Comparison of ENCODE assay signal across 27 cellular contexts in genomic region chr1:96281491-96281890, GRCh38.
"Had no signal": no experiment of that assay in that cellular context is flagged by ENCODE, and none has a peak within 500 bp of the region (broad histone marks: within the 10 kb centered on the region; RNA-seq: fewer than 3 reads in every experiment).

No MANE protein-coding gene starts in this region.

- ATAC-seq: activated CD4-positive, alpha-beta T cell treated with anti-CD3 and anti-CD28 coated beads for 36 hours; body of pancreas; effector memory CD8-positive, alpha-beta T cell; esophagus mucosa; heart right ventricle; left lobe of liver; lower lobe of right lung; naive thymus-derived CD4-positive, alpha-beta T cell; right lobe of liver; stimulated activated naive B cell treated with anti-CD40 and anti-IgM and Interleukin-4, amounts not matched to agents 10 μg/mL and 1 μg/mL and 100 μg/mL, for 72 hours; WTC11 had no signal

- H3K4me1 Mint-ChIP-seq: activated CD4-positive, alpha-beta T cell treated with anti-CD3 and anti-CD28 coated beads for 36 hours; activated naive CD8-positive, alpha-beta T cell treated with anti-CD3 and anti-CD28 coated beads for 36 hours; naive thymus-derived CD4-positive, alpha-beta T cell; neural crest cell; stimulated activated naive B cell treated with anti-CD40 and anti-IgM and Interleukin-4, amounts not matched to agents 10 μg/mL and 1 μg/mL and 100 μg/mL, for 72 hours had no signal

- H3K36me3 Mint-ChIP-seq: activated naive CD8-positive, alpha-beta T cell treated with anti-CD3 and anti-CD28 coated beads for 36 hours; naive thymus-derived CD4-positive, alpha-beta T cell; stimulated activated naive B cell treated with anti-CD40 and anti-IgM and Interleukin-4, amounts not matched to agents 10 μg/mL and 1 μg/mL and 100 μg/mL, for 72 hours had no signal

- H3K9me3 ChIP-seq: body of pancreas, lower lobe of right lung, right lobe of liver, upper lobe of left lung had no signal

- H3K4me3 Mint-ChIP-seq: activated CD4-positive, alpha-beta T cell treated with anti-CD3 and anti-CD28 coated beads for 36 hours; activated naive CD8-positive, alpha-beta T cell treated with anti-CD3 and anti-CD28 coated beads for 36 hours; effector memory CD8-positive, alpha-beta T cell; naive thymus-derived CD4-positive, alpha-beta T cell; neural crest cell; stimulated activated naive B cell treated with anti-CD40 and anti-IgM and Interleukin-4, amounts not matched to agents 10 μg/mL and 1 μg/mL and 100 μg/mL, for 72 hours; WTC11 had no signal

- DNase-seq: activated CD4-positive, alpha-beta T cell treated with anti-CD3 and anti-CD28 coated beads for 36 hours; activated CD4-positive, alpha-beta T cell treated with anti-CD3 and anti-CD28 coated beads, Interleukin-2, amount 50 U/mL, for 48 hours; activated naive CD4-positive, alpha-beta T cell treated with Interleukin-2 at 50 U/mL for 16 hours; activated naive CD8-positive, alpha-beta T cell treated with anti-CD3 and anti-CD28 coated beads for 36 hours; activated T-cell treated with anti-CD3 and anti-CD28 coated beads, Interleukin-2, amount 50 U/mL, for 48 hours; amygdala; body of pancreas; caudate nucleus; effector memory CD8-positive, alpha-beta T cell; foreskin fibroblast; heart right ventricle; kidney; lower lobe of right lung; naive thymus-derived CD4-positive, alpha-beta T cell; occipital lobe; posterior cingulate gyrus; right lobe of liver; stimulated activated CD4-positive, alpha-beta T cell treated with anti-CD3 and anti-CD28 coated beads, Interleukin-2, amount 100 ng/mL, for 48 hours; stimulated activated CD8-positive, alpha-beta memory T cell treated with anti-CD3 and anti-CD28 coated beads, Interleukin-4, amount 100 ng/mL, for 48 hours; stimulated activated naive B cell treated with anti-CD40 and anti-IgM and Interleukin-4, amounts not matched to agents 10 μg/mL and 1 μg/mL and 100 μg/mL, for 72 hours; T-helper 9 cell; upper lobe of left lung had no signal

- H3K27ac Mint-ChIP-seq: activated CD4-positive, alpha-beta T cell treated with anti-CD3 and anti-CD28 coated beads for 36 hours; activated naive CD8-positive, alpha-beta T cell treated with anti-CD3 and anti-CD28 coated beads for 36 hours; effector memory CD8-positive, alpha-beta T cell; naive thymus-derived CD4-positive, alpha-beta T cell; stimulated activated naive B cell treated with anti-CD40 and anti-IgM and Interleukin-4, amounts not matched to agents 10 μg/mL and 1 μg/mL and 100 μg/mL, for 72 hours; WTC11 had no signal

- H3K4me3 ChIP-seq: body of pancreas, heart right ventricle, lower lobe of right lung, right lobe of liver, thoracic aorta, upper lobe of left lung had no signal

- H3K36me3 ChIP-seq: heart right ventricle, lower lobe of right lung, right lobe of liver, thoracic aorta, upper lobe of left lung had no signal

- H3K27me3 ChIP-seq: body of pancreas, heart right ventricle, right lobe of liver, upper lobe of left lung had no signal

- H3K27ac ChIP-seq: body of pancreas, heart right ventricle, lower lobe of right lung, right lobe of liver, thoracic aorta, upper lobe of left lung had no signal

- H3K27me3 Mint-ChIP-seq: activated CD4-positive, alpha-beta T cell treated with anti-CD3 and anti-CD28 coated beads for 36 hours; activated naive CD8-positive, alpha-beta T cell treated with anti-CD3 and anti-CD28 coated beads for 36 hours; effector memory CD8-positive, alpha-beta T cell; naive thymus-derived CD4-positive, alpha-beta T cell; stimulated activated naive B cell treated with anti-CD40 and anti-IgM and Interleukin-4, amounts not matched to agents 10 μg/mL and 1 μg/mL and 100 μg/mL, for 72 hours had no signal

- H3K4me1 ChIP-seq: body of pancreas, heart right ventricle, lower lobe of right lung, right lobe of liver, upper lobe of left lung had no signal
